ENCODE assay signal across 17 cellular contexts in the genomic region with DNA sequence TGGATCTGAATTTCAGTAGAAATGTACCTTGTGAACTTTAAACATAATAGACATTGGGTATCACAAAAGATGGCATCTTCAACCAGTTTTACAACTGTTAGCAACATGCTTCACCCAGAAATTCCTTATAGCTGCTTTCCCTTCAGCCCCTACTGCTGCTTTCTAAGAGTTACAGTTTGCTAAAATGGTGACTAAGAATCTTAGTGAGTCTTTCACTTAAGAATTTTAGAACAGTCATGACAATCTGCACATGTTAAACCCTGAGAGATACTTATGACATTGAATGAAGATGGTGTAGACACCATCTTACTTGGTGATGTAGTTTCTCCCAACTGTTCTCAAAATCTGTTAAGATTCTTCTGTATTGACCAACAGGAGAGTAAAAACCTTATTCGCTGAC.
"Had no signal": no experiment of that assay in that cellular context is flagged by ENCODE, and none has a peak within 500 bp of the region (broad histone marks: within the 10 kb centered on the region; RNA-seq: fewer than 3 reads in every experiment).

No MANE protein-coding gene starts in this region.

- DNase-seq: activated CD4-positive, alpha-beta memory T cell treated with anti-CD3 and anti-CD28 coated beads, Interleukin-2, amount 10 ng/mL, durations not matched to agents 7 days and 5 days; activated CD4-positive, alpha-beta T cell treated with anti-CD3 and anti-CD28 coated beads for 36 hours; activated CD8-positive, alpha-beta memory T cell treated with anti-CD3 and anti-CD28 coated beads, Interleukin-2, amount 50 U/mL, for 4 hours; activated naive CD4-positive, alpha-beta T cell; colonic mucosa; effector CD8-positive, alpha-beta T cell; left colon; naive B cell; right cardiac atrium; stimulated activated CD4-positive, alpha-beta T cell treated with anti-CD3 and anti-CD28 coated beads, Interleukin-1b, Interleukin-23, amount 100 ng/mL, for 48 hours; stimulated activated naive B cell treated with anti-CD40 and anti-IgM and Interleukin-4, amounts not matched to agents 10 μg/mL and 1 μg/mL and 100 μg/mL, for 72 hours; T1000; transverse colon; WERI-Rb-1 had no signal

- H3K36me3 ChIP-seq: ascending aorta, colonic mucosa, transverse colon, WERI-Rb-1 had no signal

- H3K27me3 ChIP-seq: ascending aorta had no signal

- H3K4me3 ChIP-seq: ascending aorta, colonic mucosa, lung, smooth muscle cell, transverse colon had no signal
